14 cellular contexts compared by ENCODE assay signal in genomic region chr4:6854098-6854744, GRCh38. TPM values are rescaled to one million over a fixed set of nuclear protein-coding genes. Genes with fewer than 3 reads are reported as not detected.
A peak's percentile ranks its signal among the peaks of the same experiment; 100 is the strongest.
DNase-seq lines count a peak whose midpoint lies in the region; ATAC-seq, FAIRE-seq and TF ChIP-seq lines count a peak whose summit lies in the region.
"Had no signal": no experiment of that assay in that cellular context is flagged by ENCODE, and none has a peak within 500 bp of the region (broad histone marks: within the 10 kb centered on the region; RNA-seq: fewer than 3 reads in every experiment).

No MANE protein-coding gene starts in this region.

- TF ChIP-seq CTCF in left ventricle myocardium inferior (IDR thresholded peaks at IDR 0.05; ENCODE audit: borderline replicate concordance) (no peak), heart left ventricle (IDR thresholded peaks at IDR 0.05) (no peak), K562 (IDR thresholded peaks at IDR 0.05 in 2 of 3, conservative IDR thresholded peaks at IDR 0.05 in 1 of 3; ENCODE audit: insufficient read depth in 2 of 3, low read depth in 1 of 3, low read length in 3 of 3) (no peak), upper lobe of right lung (IDR thresholded peaks at IDR 0.05) (no peak)

- no peak overlapping the region for H2AFZ ChIP-seq in K562 (ENCODE audit: low read depth, low read length)

- TF ChIP-seq RAD21 in K562 (CRISPR knock-in tag; conservative IDR thresholded peaks at IDR 0.05 in 1 of 2, IDR thresholded peaks at IDR 0.05 in 1 of 2): no peak

- WGBS in heart left ventricle, 4 donors: 64 to 75% (median 70%) methylated on average over 6 to 7 of the region's 7 CpGs
- WGBS in K562 (ENCODE audit: insufficient coverage, low coverage, missing lambda C conversion rate): 81% methylated on average over 7 of the region's 7 CpGs

- peak overlapping the region in 2 of 6 donors; percentile 38 to 66 for H3K27ac Mint-ChIP-seq in immature natural killer cell
- H3K27ac Mint-ChIP-seq: activated CD4-positive, alpha-beta memory T cell treated with anti-CD3 and anti-CD28 coated beads, Interleukin-2, amount 10 ng/mL, durations not matched to agents 7 days and 5 days; HFFc6 had no signal

- TF ChIP-seq POLR2A in heart left ventricle (IDR thresholded peaks at IDR 0.05): no peak
- 0 out of 2 replicates have a peak, but pooled peaks have one; percentile 12 for TF ChIP-seq POLR2A in K562 (conservative IDR thresholded peaks at IDR 0.05)

- H3K27me3 Mint-ChIP-seq in immature natural killer cell (ENCODE audit: low read depth in 3 of 3): peaks cover 0 to 3% (median 0%) of the 10 kb centered on the region in 3 donors
- H3K27me3 Mint-ChIP-seq: activated CD4-positive, alpha-beta memory T cell treated with anti-CD3 and anti-CD28 coated beads, Interleukin-2, amount 10 ng/mL, durations not matched to agents 7 days and 5 days had no signal

- H3K36me3 ChIP-seq in left ventricle myocardium inferior (peaks cover 27% of the 10 kb centered on the region), heart left ventricle (peaks cover 0 to 36% (median 21%) of the 10 kb centered on the region in 9 donors), K562 (ENCODE audit: control insufficient read depth, insufficient read depth, low read length) (peaks cover 45% of the 10 kb centered on the region), upper lobe of right lung (peaks cover 19% of the 10 kb centered on the region)

- H3K27me3 ChIP-seq in left ventricle myocardium inferior (ENCODE audit: low read depth) (no peaks in the 10 kb centered on the region), heart left ventricle (no peaks in the 10 kb centered on the region), K562 (ENCODE audit: control insufficient read depth in 2 of 2, insufficient read depth in 2 of 2, low read length in 2 of 2) (no peaks in the 10 kb centered on the region), upper lobe of right lung (no peaks in the 10 kb centered on the region)

- intact Hi-C loops in left ventricle myocardium inferior (cut with micrococcal nuclease): no loop called here
- intact Hi-C loops in heart left ventricle (cut with DNase I): loop anchor here in 1 of 10 donors (5.0 kb wide), 1 partner anchor 37 kb away; no protein-coding TSS in a partner anchor
- intact Hi-C loops in K562 (cut with micrococcal nuclease): no loop called here
- intact Hi-C loops in upper lobe of right lung (cut with DNase I): no loop called here

- no peak overlapping the region for H3K9ac ChIP-seq in K562 (ENCODE audit: insufficient read depth in 1 of 2, low read depth in 2 of 2, low read length in 2 of 2)

- peak overlapping the region; percentile 85 for H3K27ac ChIP-seq in left ventricle myocardium inferior (replicated peaks)
- peak overlapping the region in 5 of 12 donors; percentile 23 to 85 (median 79) for H3K27ac ChIP-seq in heart left ventricle
- no peak overlapping the region for H3K27ac ChIP-seq in K562 (ENCODE audit: extremely low read depth, low read depth, low read length)
- no peak overlapping the region for H3K27ac ChIP-seq in upper lobe of right lung
- H3K27ac ChIP-seq: epithelial cell of prostate had no signal

- H3K9me1 ChIP-seq in K562 (ENCODE audit: control insufficient read depth, insufficient read depth, low read length): no peaks in the 10 kb centered on the region

- ATAC-seq in heart left ventricle (no peak), K562 (no peak), upper lobe of right lung (peak; percentile 75), HG02973 (IDR thresholded peaks at IDR 0.05; ENCODE audit: unreplicated experiment) (no peak)

- DNase-seq in left ventricle myocardium inferior (no peak), heart left ventricle (no peak), NCI-H1105 (lab: John Stamatoyannopoulos, UW) (peak; percentile 8), K562 (ENCODE audit: extremely low read depth in 1 of 4, low spot score in 3 of 4) (no peak), upper lobe of right lung (no peak), immature natural killer cell (no peak)
- no peak for DNase-seq in activated CD8-positive, alpha-beta memory T cell treated with anti-CD3 and anti-CD28 coated beads, Interleukin-2, amount 50 U/mL, for 4 hours
- DNase-seq: activated CD4-positive, alpha-beta memory T cell treated with anti-CD3 and anti-CD28 coated beads, Interleukin-2, amount 10 ng/mL, durations not matched to agents 7 days and 5 days; central memory CD4-positive, alpha-beta T cell; HFFc6; hippocampal formation; NCI-H2171 had no signal

- H3K4me1 Mint-ChIP-seq in immature natural killer cell: peaks cover 28 to 55% of the 10 kb centered on the region in 2 donors

- H3K9me3 ChIP-seq in left ventricle myocardium inferior (replicated peaks) (peaks cover 9% of the 10 kb centered on the region), heart left ventricle (peaks cover 0 to 13% (median 5%) of the 10 kb centered on the region in 12 donors), K562 (replicated peaks; ENCODE audit: control insufficient read depth, insufficient read depth, low read depth, low read length) (no peaks in the 10 kb centered on the region), upper lobe of right lung (peaks cover 4% of the 10 kb centered on the region)

- BruUV-seq in K562 (replicated peaks; lab: Mats Ljungman, UMichigan): no TSS peak

- CTCF ChIA-PET in K562 (lab: Yijun Ruan, JAX; ENCODE audit: low intra/inter-chr PET ratio): no interaction called here

- in situ Hi-C loops in K562 (cut with MboI): no loop called here

- FAIRE-seq in K562 (lab: Jason Lieb, UNC): no peak

- H3K4me3 ChIP-seq in left ventricle myocardium inferior: no peak overlapping the region
- no peak overlapping the region for H3K4me3 ChIP-seq in heart left ventricle
- H3K4me3 ChIP-seq in K562: no peak overlapping the region
- H3K4me3 ChIP-seq in upper lobe of right lung: no peak overlapping the region

- no peak for TF ChIP-seq EP300 in K562 (IDR thresholded peaks at IDR 0.05; ENCODE audit: low read length)

- H3K9me3 Mint-ChIP-seq in immature natural killer cell: no peaks in the 10 kb centered on the region

- H3K4me2 ChIP-seq in K562 (ENCODE audit: insufficient read depth, low read length): no peak overlapping the region

- peaks cover 3 to 31% (median 4%) of the 10 kb centered on the region in 3 donors for H3K36me3 Mint-ChIP-seq in immature natural killer cell

- POLR2A ChIA-PET in K562 (lab: Yijun Ruan, JAX): interaction anchor here (1.1 to 1.7 kb wide), 2 partner anchors 19 to 20 kb away, joined by 3 to 4 read pairs; no protein-coding TSS in a partner anchor

- H3K4me3 Mint-ChIP-seq in immature natural killer cell: no peak overlapping the region
- H3K4me3 Mint-ChIP-seq: activated CD4-positive, alpha-beta memory T cell treated with anti-CD3 and anti-CD28 coated beads, Interleukin-2, amount 10 ng/mL, durations not matched to agents 7 days and 5 days; HFFc6 had no signal

- peaks cover 41% of the 10 kb centered on the region for H3K79me2 ChIP-seq in K562 (ENCODE audit: control insufficient read depth, insufficient read depth, low read length)

- H4K20me1 ChIP-seq in K562 (replicated peaks; ENCODE audit: control insufficient read depth, insufficient read depth, low read length): 0 out of 2 replicates have a peak, but pooled peaks cover 6% of the 10 kb centered on the region

- H3K4me1 ChIP-seq in left ventricle myocardium inferior (peaks cover 51% of the 10 kb centered on the region), heart left ventricle (peaks cover 0 to 38% (median 22%) of the 10 kb centered on the region in 12 donors), K562 (replicated peaks in 1 of 2; ENCODE audit: control insufficient read depth in 2 of 2, insufficient read depth in 2 of 2, low read length in 2 of 2) (peaks cover 0 to 13% of the 10 kb centered on the region in 2 experiments; a peak in 3 of 5 replicates), upper lobe of right lung (peaks cover 4% of the 10 kb centered on the region)

TF ChIP-seq in K562, 482 proteins besides CTCF, POLR2A, EP300 and RAD21:
- TF ChIP-seq L3MBTL2 (IDR thresholded peaks at IDR 0.05) (no peak), PHB2 (IDR thresholded peaks at IDR 0.05; ENCODE audit: low read depth) (no peak), ZKSCAN1 (IDR thresholded peaks at IDR 0.05; ENCODE audit: low read depth, low read length) (no peak), FOXM1 (IDR thresholded peaks at IDR 0.05; ENCODE audit: low read depth) (no peak), FOXM1 (CRISPR knock-in tag; IDR thresholded peaks at IDR 0.05; ENCODE audit: low read depth) (no peak), ZNF143 (CRISPR knock-in tag; IDR thresholded peaks at IDR 0.05) (no peak), SPI1 (IDR thresholded peaks at IDR 0.05; ENCODE audit: borderline replicate concordance, low read depth, low read length) (peak; percentile 84), BRF1 (IDR thresholded peaks at IDR 0.05; ENCODE audit: borderline replicate concordance, extremely low read depth, insufficient read length) (no peak), HES1 (IDR thresholded peaks at IDR 0.05; ENCODE audit: low read depth) (no peak)

RNA-seq across cellular contexts. Expression of gene TBC1D14, which starts 55.4 kb away (rescaled TPM):
- total RNA-seq in left ventricle myocardium inferior: 36.1 TPM
- total RNA-seq in heart left ventricle: 10 to 100 TPM; 31.3 to 51.0 (median 34.5) TPM
- polyA plus RNA-seq in heart left ventricle: 10 to 100 TPM in 1 of 2 donors, 1 to 10 TPM in 1; 9.8 to 32.0 TPM
- total RNA-seq in K562 (2011; cell fraction: chromatin; rRNA removed; ENCODE audit: low replicate concordance): 61.0 and 70.3 TPM in 2 replicates
- 50.4 and 54.0 TPM in 2 replicates for total RNA-seq in K562 (2011; cell fraction: nucleolus; rRNA removed)
- total RNA-seq in K562 (2011; cell fraction: nucleoplasm; rRNA removed): 45.9 and 49.3 TPM in 2 replicates
- total RNA-seq in K562 (2014; rRNA removed): 50.2 and 54.4 TPM in 2 replicates
- 44.8 and 45.5 TPM in 2 replicates for total RNA-seq in K562 (2014; rRNA removed; fragmentation: Illumina TruSeq; extraction: Trizol)
- total RNA-seq in K562 (2015; rRNA removed; fragmentation: Illumina TruSeq; extraction: Trizol): 55.8 and 57.7 TPM in 2 replicates
- total RNA-seq in K562 (2021): 55.4 and 59.6 TPM in 2 replicates
- polyA plus RNA-seq in K562 (2011; rRNA removed): 31.4 and 41.2 TPM in 2 replicates
- 37.0 and 43.7 TPM in 2 replicates for polyA plus RNA-seq in K562 (2011; cell fraction: cytosol; rRNA removed)
- 37.0 and 46.2 TPM in 2 replicates for polyA plus RNA-seq in K562 (2011; cell fraction: nucleus; rRNA removed)
- 45.4 TPM in 2 replicates for polyA plus RNA-seq in K562 (2012)
- polyA plus RNA-seq in K562 (2014; fragmentation: Illumina TruSeq; extraction: Trizol): 46.2 and 47.7 TPM in 2 replicates
- polyA plus RNA-seq in K562 (2014; fragmentation: Nextera tagmentation; extraction: Ambion mirVana): 1 to 10 TPM; 2.1 to 2.7 TPM
- polyA plus RNA-seq in K562 (2014; rRNA removed): 43.3 and 50.8 TPM in 2 replicates
- polyA minus RNA-seq in K562 (2011; rRNA and poly(A)+ RNA removed): 51.1 and 64.3 TPM in 2 replicates
- 29.6 and 35.1 TPM in 2 replicates for polyA minus RNA-seq in K562 (2011; cell fraction: cytosol; rRNA and poly(A)+ RNA removed)
- polyA minus RNA-seq in K562 (2011; cell fraction: nucleus; rRNA and poly(A)+ RNA removed): 26.1 and 34.0 TPM in 2 replicates
- total RNA-seq in upper lobe of right lung: 51.8 TPM
- 10 to 100 TPM; 25.6 to 39.8 (median 26.6) TPM for polyA plus RNA-seq in immature natural killer cell
